In the genomic region with DNA sequence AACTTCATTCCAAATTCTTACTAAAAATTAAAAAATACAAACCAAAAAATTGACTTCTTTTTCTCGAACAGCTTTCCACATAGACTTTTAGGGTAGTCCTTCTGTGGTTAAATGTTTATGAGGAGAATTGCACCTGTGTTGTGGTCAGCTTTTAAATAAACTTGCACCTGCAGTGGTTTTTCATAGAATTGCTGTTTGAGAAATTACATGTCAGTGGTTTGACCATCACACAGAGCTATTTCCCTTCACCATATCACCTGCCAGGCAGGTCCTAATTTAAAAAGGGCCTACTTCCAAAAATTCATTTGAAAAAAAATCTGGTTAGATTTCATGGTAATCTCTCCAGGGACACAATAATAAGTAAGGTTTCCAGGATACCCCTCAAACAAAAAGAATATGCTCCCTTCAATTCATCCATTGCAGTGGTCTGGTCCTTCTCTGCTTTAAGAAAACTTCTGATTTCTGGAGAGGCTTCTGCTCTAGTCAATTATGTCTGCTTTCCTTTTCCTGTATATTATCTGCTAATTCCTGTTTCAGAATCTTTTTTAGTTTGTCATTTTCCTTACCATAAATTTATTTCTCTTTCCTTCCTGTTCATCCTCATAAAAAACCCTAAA, we compare ENCODE assay signal across 12 cellular contexts. TPM values are rescaled to one million over a fixed set of nuclear protein-coding genes. Genes with fewer than 3 reads are reported as not detected.
DNase-seq lines count a peak whose midpoint lies in the region; ATAC-seq and TF ChIP-seq lines count a peak whose summit lies in the region.
"Had no signal": no experiment of that assay in that cellular context is flagged by ENCODE, and none has a peak within 500 bp of the region (broad histone marks: within the 10 kb centered on the region; RNA-seq: fewer than 3 reads in every experiment).

No MANE protein-coding gene starts in this region.

- H4K91ac ChIP-seq in H9 (ENCODE audit: insufficient read length, low read depth, low read length), result no peak overlapping the region

- no peak overlapping the region for H2BK120ac ChIP-seq in H9 (ENCODE audit: low read depth, low read length, poor library complexity, severe bottlenecking)

- no peak overlapping the region for H3K27ac ChIP-seq in H9 (ENCODE audit: insufficient read length, low read depth, low read length)

- peak overlapping the region; percentile 61 for H3K27ac Mint-ChIP-seq in activated CD8-positive, alpha-beta memory T cell treated with anti-CD3 and anti-CD28 coated beads, Interleukin-2, amount 10 ng/mL, durations not matched to agents 7 days and 5 days
- H3K27ac Mint-ChIP-seq in stimulated activated memory B cell treated with anti-CD40 and anti-IgM and Interleukin-4, amounts not matched to agents 10 μg/mL and 1 μg/mL and 100 μg/mL, for 72 hours, result peak overlapping the region; percentile 50
- no peak overlapping the region for H3K27ac Mint-ChIP-seq in H9

- no peaks in the 10 kb centered on the region for H3K9me3 Mint-ChIP-seq in activated CD8-positive, alpha-beta memory T cell treated with anti-CD3 and anti-CD28 coated beads, Interleukin-2, amount 10 ng/mL, durations not matched to agents 7 days and 5 days (ENCODE audit: low read depth)
- H3K9me3 Mint-ChIP-seq in stimulated activated memory B cell treated with anti-CD40 and anti-IgM and Interleukin-4, amounts not matched to agents 10 μg/mL and 1 μg/mL and 100 μg/mL, for 72 hours, result no peaks in the 10 kb centered on the region
- H3K9me3 Mint-ChIP-seq in H9, result 0 out of 5 replicates have a peak, but pooled peaks cover 0 to 2% of the 10 kb centered on the region in 2 experiments
- H3K9me3 Mint-ChIP-seq: T-helper 1 cell treated with Interleukin-12 subunit alpha and Interleukin-12 subunit beta and Interleukin-4 antibody, amounts not matched to agents 30 μg/mL and 1 μg/mL, for 36 hours had no signal

- no peak overlapping the region for H3K4ac ChIP-seq in H9 (ENCODE audit: low read depth, low read length)

- no peak overlapping the region for H2AFZ ChIP-seq in H9 (ENCODE audit: low read length)

- intact Hi-C loops in posterior cingulate gyrus (cut with DNase I), result no loop called here

- no peaks in the 10 kb centered on the region for H3K9me3 ChIP-seq in H9 (ENCODE audit: control insufficient read depth, low read depth, low read length)

- H4K5ac ChIP-seq in H9 (ENCODE audit: insufficient read length, low read depth, low read length), result no peak overlapping the region

- H3K79me2 ChIP-seq in H9 (ENCODE audit: insufficient read depth, low read length), result no peaks in the 10 kb centered on the region

- H4K8ac ChIP-seq in H9 (replicated peaks; ENCODE audit: insufficient read length, low read depth, low read length), result no peak overlapping the region

- H3K27me3 ChIP-seq in H9 (ENCODE audit: insufficient read depth, low read length), result no peaks in the 10 kb centered on the region

- no peaks in the 10 kb centered on the region for H3K36me3 Mint-ChIP-seq in activated CD8-positive, alpha-beta memory T cell treated with anti-CD3 and anti-CD28 coated beads, Interleukin-2, amount 10 ng/mL, durations not matched to agents 7 days and 5 days
- no peaks in the 10 kb centered on the region for H3K36me3 Mint-ChIP-seq in stimulated activated memory B cell treated with anti-CD40 and anti-IgM and Interleukin-4, amounts not matched to agents 10 μg/mL and 1 μg/mL and 100 μg/mL, for 72 hours
- H3K36me3 Mint-ChIP-seq in H9 (ENCODE audit: insufficient read depth in 1 of 3, low read depth in 3 of 3), result no peaks in the 10 kb centered on the region

- peak overlapping the region; percentile 22 for H3K4me3 Mint-ChIP-seq in activated CD8-positive, alpha-beta memory T cell treated with anti-CD3 and anti-CD28 coated beads, Interleukin-2, amount 10 ng/mL, durations not matched to agents 7 days and 5 days
- peak overlapping the region; percentile 8 for H3K4me3 Mint-ChIP-seq in stimulated activated memory B cell treated with anti-CD40 and anti-IgM and Interleukin-4, amounts not matched to agents 10 μg/mL and 1 μg/mL and 100 μg/mL, for 72 hours
- H3K4me3 Mint-ChIP-seq in H9, result no peak overlapping the region

- H3K9ac ChIP-seq in H9 (ENCODE audit: extremely low read depth, insufficient read length, low read length), result no peak overlapping the region

- TF ChIP-seq CTCF in foreskin fibroblast (IDR thresholded peaks at IDR 0.05; ENCODE audit: low read depth, low read length) (no peak), H9 (conservative IDR thresholded peaks at IDR 0.05) (no peak)

- no peak for DNase-seq in activated CD8-positive, alpha-beta memory T cell treated with anti-CD3 and anti-CD28 coated beads, Interleukin-2, amount 10 ng/mL, durations not matched to agents 7 days and 5 days
- DNase-seq in activated CD8-positive, alpha-beta memory T cell treated with anti-CD3 and anti-CD28 coated beads, Interleukin-2, amount 50 U/mL, for 48 hours, result no peak
- no peak for DNase-seq in foreskin fibroblast
- DNase-seq in posterior cingulate gyrus, result no peak
- DNase-seq in H9, result no peak
- DNase-seq: NCI-H1105 treated with DMSO at 0.1 percent for 48 hours; right cardiac atrium; stimulated activated naive CD4-positive, alpha-beta T cell had no signal

- no peaks in the 10 kb centered on the region for H3K23me2 ChIP-seq in H9 (ENCODE audit: insufficient read length, low read depth, low read length, poor library complexity, severe bottlenecking)

- H3T11ph ChIP-seq in H9 (ENCODE audit: low read length), result no peak overlapping the region

- H2BK12ac ChIP-seq in H9 (ENCODE audit: insufficient read length, low read depth, low read length), result no peak overlapping the region

- no peak overlapping the region for H2BK5ac ChIP-seq in H9 (ENCODE audit: insufficient read length, low read length)

- peaks cover 31% of the 10 kb centered on the region for H3K4me1 Mint-ChIP-seq in activated CD8-positive, alpha-beta memory T cell treated with anti-CD3 and anti-CD28 coated beads, Interleukin-2, amount 10 ng/mL, durations not matched to agents 7 days and 5 days
- peaks cover 68% of the 10 kb centered on the region for H3K4me1 Mint-ChIP-seq in stimulated activated memory B cell treated with anti-CD40 and anti-IgM and Interleukin-4, amounts not matched to agents 10 μg/mL and 1 μg/mL and 100 μg/mL, for 72 hours
- H3K4me1 Mint-ChIP-seq in H9, result no peaks in the 10 kb centered on the region

- 100% methylated on average over 1 of the region's 1 CpG for WGBS in H9 (ENCODE audit: extremely low coverage, insufficient read length, low lambda C conversion rate)

- H2BK20ac ChIP-seq in H9 (ENCODE audit: low read depth, low read length, poor library complexity, severe bottlenecking), result no peak overlapping the region

- no peaks in the 10 kb centered on the region for H3K79me1 ChIP-seq in H9 (ENCODE audit: insufficient read depth, low read depth, low read length, poor library complexity, severe bottlenecking)

- H3K23ac ChIP-seq in H9 (ENCODE audit: insufficient read length, low read depth, low read length), result no peak overlapping the region

- H3K56ac ChIP-seq in H9 (ENCODE audit: insufficient read length, low read depth, low read length), result no peak overlapping the region

- H3K18ac ChIP-seq in H9 (ENCODE audit: insufficient read length, low read depth, low read length), result no peak overlapping the region

- no peaks in the 10 kb centered on the region for H3K4me1 ChIP-seq in H9 (ENCODE audit: insufficient read depth, low read length)

- H2BK15ac ChIP-seq in H9 (ENCODE audit: low read depth, low read length), result no peak overlapping the region

- no peak overlapping the region for H3K14ac ChIP-seq in H9 (ENCODE audit: insufficient read depth, low read length)

- peak; percentile 12 for ATAC-seq in activated CD8-positive, alpha-beta memory T cell treated with anti-CD3 and anti-CD28 coated beads, Interleukin-2, amount 10 ng/mL, durations not matched to agents 7 days and 5 days
- ATAC-seq in GM21825 (IDR thresholded peaks at IDR 0.05; ENCODE audit: unreplicated experiment), result peak; percentile 75
- peak; percentile 78 for ATAC-seq in HG03460 (IDR thresholded peaks at IDR 0.05; ENCODE audit: unreplicated experiment)
- ATAC-seq in stimulated activated memory B cell treated with anti-CD40 and anti-IgM and Interleukin-4, amounts not matched to agents 10 μg/mL and 1 μg/mL and 100 μg/mL, for 72 hours, result peak; percentile 87
- ATAC-seq: right cardiac atrium had no signal

- H3K27me3 Mint-ChIP-seq in activated CD8-positive, alpha-beta memory T cell treated with anti-CD3 and anti-CD28 coated beads, Interleukin-2, amount 10 ng/mL, durations not matched to agents 7 days and 5 days, result peaks cover 14% of the 10 kb centered on the region
- no peaks in the 10 kb centered on the region for H3K27me3 Mint-ChIP-seq in stimulated activated memory B cell treated with anti-CD40 and anti-IgM and Interleukin-4, amounts not matched to agents 10 μg/mL and 1 μg/mL and 100 μg/mL, for 72 hours
- H3K27me3 Mint-ChIP-seq in H9 (ENCODE audit: low read depth), result peaks cover 1% of the 10 kb centered on the region

- no peak overlapping the region for H2AK5ac ChIP-seq in H9 (ENCODE audit: insufficient read length, low read length)

- CTCF ChIA-PET in activated CD8-positive, alpha-beta memory T cell treated with anti-CD3 and anti-CD28 coated beads, Interleukin-2, amount 10 ng/mL, durations not matched to agents 7 days and 5 days (lab: Charles Lee), result interaction anchor here (1.0 to 2.5 kb wide), 7 partner anchors 9 to 58 kb away, joined by 3 to 14 read pairs (median 3); a partner anchor contains a TSS

- no peak overlapping the region for H3K4me3 ChIP-seq in foreskin fibroblast (ENCODE audit: low read depth in 1 of 2, low read length in 2 of 2)

- H4K20me1 ChIP-seq in H9 (ENCODE audit: control insufficient read depth, insufficient read depth, insufficient read length), result no peaks in the 10 kb centered on the region

- H3K4me2 ChIP-seq in H9 (ENCODE audit: insufficient read depth, insufficient read length, low read length), result no peak overlapping the region

RNA-seq across cellular contexts. Expression of a gene that starts 9.8 kb away (rescaled TPM):
- total RNA-seq in activated CD8-positive, alpha-beta memory T cell treated with anti-CD3 and anti-CD28 coated beads, Interleukin-2, amount 10 ng/mL, durations not matched to agents 7 days and 5 days, result 10 to 100 TPM; 28.0 to 33.6 TPM
- 49.3 and 51.9 TPM in 2 replicates for total RNA-seq in H9 (2021)

RNA-seq across cellular contexts. Expression of a gene that starts 12.2 kb away (rescaled TPM):
- total RNA-seq in activated CD8-positive, alpha-beta memory T cell treated with anti-CD3 and anti-CD28 coated beads, Interleukin-2, amount 10 ng/mL, durations not matched to agents 7 days and 5 days, result not detected
- not detected in 2 replicates for total RNA-seq in H9 (2021)

RNA-seq across cellular contexts. Expression of a gene that starts 43.3 kb away (rescaled TPM):
- total RNA-seq in activated CD8-positive, alpha-beta memory T cell treated with anti-CD3 and anti-CD28 coated beads, Interleukin-2, amount 10 ng/mL, durations not matched to agents 7 days and 5 days, result 10 to 100 TPM; 12.7 to 22.8 TPM
- 41.7 and 48.0 TPM in 2 replicates for total RNA-seq in H9 (2021)

RNA-seq across cellular contexts. Expression of a gene that starts 49.9 kb away (rescaled TPM):
- not detected for total RNA-seq in activated CD8-positive, alpha-beta memory T cell treated with anti-CD3 and anti-CD28 coated beads, Interleukin-2, amount 10 ng/mL, durations not matched to agents 7 days and 5 days
- not detected in 2 replicates for total RNA-seq in H9 (2021)

Comparison
In these comparisons a context has a peak if more than half of its experiments do, and no peak if none do; other contexts are left out.
1. ATAC-seq: peak in every context shown above with its lines; median percentile 87 in stimulated activated memory B cell treated with anti-CD40 and anti-IgM and Interleukin-4, amounts not matched to agents 10 μg/mL and 1 μg/mL and 100 μg/mL, for 72 hours; 78 in HG03460; 75 in GM21825; 12 in activated CD8-positive, alpha-beta memory T cell treated with anti-CD3 and anti-CD28 coated beads, Interleukin-2, amount 10 ng/mL, durations not matched to agents 7 days and 5 days.
2. H3K27ac Mint-ChIP-seq: peak in activated CD8-positive, alpha-beta memory T cell treated with anti-CD3 and anti-CD28 coated beads, Interleukin-2, amount 10 ng/mL, durations not matched to agents 7 days and 5 days (single experiment) and stimulated activated memory B cell treated with anti-CD40 and anti-IgM and Interleukin-4, amounts not matched to agents 10 μg/mL and 1 μg/mL and 100 μg/mL, for 72 hours (single experiment); none in H9 (0 of 3).
3. H3K4me3 Mint-ChIP-seq: peak in activated CD8-positive, alpha-beta memory T cell treated with anti-CD3 and anti-CD28 coated beads, Interleukin-2, amount 10 ng/mL, durations not matched to agents 7 days and 5 days (single experiment) and stimulated activated memory B cell treated with anti-CD40 and anti-IgM and Interleukin-4, amounts not matched to agents 10 μg/mL and 1 μg/mL and 100 μg/mL, for 72 hours (single experiment); none in H9 (0 of 2).